Comparison of ENCODE assay signal across 9 cellular contexts in the genomic region with DNA sequence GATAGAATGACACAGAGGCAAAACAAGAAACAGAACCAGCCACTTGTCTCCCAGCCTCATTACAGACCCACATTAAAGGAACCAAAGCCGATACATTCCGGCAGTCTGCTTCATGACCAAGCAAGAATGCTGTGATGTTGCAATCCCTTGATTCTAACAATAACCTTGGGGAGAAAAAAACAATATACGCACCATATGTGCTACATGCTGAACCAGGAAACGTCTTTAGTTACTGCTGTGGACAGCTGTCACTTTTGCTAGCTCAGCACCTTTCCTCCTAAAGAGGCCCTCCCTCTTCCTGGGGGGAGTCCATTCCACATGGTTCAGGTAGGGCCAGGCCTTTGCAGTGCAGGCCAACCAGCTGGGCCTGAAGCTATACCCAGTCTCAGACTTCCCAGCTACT.
DNase-seq lines count a peak whose midpoint lies in the region; ATAC-seq and TF ChIP-seq lines count a peak whose summit lies in the region.
"Had no signal": no experiment of that assay in that cellular context is flagged by ENCODE, and none has a peak within 500 bp of the region (broad histone marks: within the 10 kb centered on the region; RNA-seq: fewer than 3 reads in every experiment).

No MANE protein-coding gene starts in this region.

- H3K27me3 Mint-ChIP-seq in activated CD4-positive, alpha-beta memory T cell treated with anti-CD3 and anti-CD28 coated beads for 36 hours: no peaks in the 10 kb centered on the region
- H3K27me3 Mint-ChIP-seq: T-cell had no signal

- H3K9me3 ChIP-seq in WERI-Rb-1 (ENCODE audit: severe bottlenecking) (no peaks in the 10 kb centered on the region), heart left ventricle (peaks cover 0 to 9% (median 1%) of the 10 kb centered on the region in 12 donors), spleen (peaks cover 0 to 13% (median 10%) of the 10 kb centered on the region in 8 donors)

- CTCF ChIA-PET in activated CD4-positive, alpha-beta memory T cell treated with anti-CD3 and anti-CD28 coated beads for 36 hours (lab: Charles Lee): no interaction called here

- TF ChIP-seq CTCF in WERI-Rb-1 (IDR thresholded peaks at IDR 0.05; ENCODE audit: low read depth, low read length): no peak
- TF ChIP-seq CTCF in heart left ventricle (IDR thresholded peaks at IDR 0.05): no peak
- TF ChIP-seq CTCF in spleen (IDR thresholded peaks at IDR 0.05 in 8 of 11, conservative IDR thresholded peaks at IDR 0.05 in 3 of 11): no peak

- H3K4me3 ChIP-seq in WERI-Rb-1 (ENCODE audit: low read depth, low read length) (no peak overlapping the region), heart left ventricle (no peak overlapping the region), spleen (no peak overlapping the region)

- peaks cover 5% of the 10 kb centered on the region for H3K4me1 Mint-ChIP-seq in activated CD4-positive, alpha-beta memory T cell treated with anti-CD3 and anti-CD28 coated beads for 36 hours (ENCODE audit: low read depth)

- H3K27ac ChIP-seq in WERI-Rb-1 (no peak overlapping the region), heart left ventricle (peak overlapping the region in 3 of 12 donors; percentile 25 to 86 (median 50)), spleen (peak overlapping the region in 4 of 8 donors; percentile 53 to 56 (median 54))

- no peak for TF ChIP-seq POLR2A in heart left ventricle (IDR thresholded peaks at IDR 0.05)
- TF ChIP-seq POLR2A in spleen (IDR thresholded peaks at IDR 0.05): no peak

- intact Hi-C loops in heart left ventricle (cut with DNase I): no loop called here
- intact Hi-C loops in sciatic nerve (cut with DNase I): no loop called here
- intact Hi-C loops in spleen (cut with DNase I; ENCODE audit: low total_unique reads): no loop called here
- intact Hi-C loops in activated CD4-positive, alpha-beta memory T cell treated with anti-CD3 and anti-CD28 coated beads for 36 hours (cut with micrococcal nuclease): no loop called here

- H3K27ac Mint-ChIP-seq in activated CD4-positive, alpha-beta memory T cell treated with anti-CD3 and anti-CD28 coated beads for 36 hours: no peak overlapping the region

- DNase-seq in HCEC 1CT (peak; percentile 94), WERI-Rb-1 (peak; percentile 8), heart left ventricle (peak in 3 of 5 donors; percentile 20 to 36 (median 25)), sciatic nerve (ENCODE audit: low spot score) (no peak), spleen (no peak)
- DNase-seq in activated CD4-positive, alpha-beta memory T cell treated with anti-CD3 and anti-CD28 coated beads for 36 hours: no peak
- DNase-seq: T-cell had no signal

- H3K9me3 Mint-ChIP-seq in activated CD4-positive, alpha-beta memory T cell treated with anti-CD3 and anti-CD28 coated beads for 36 hours: peaks cover 14% of the 10 kb centered on the region

- peaks cover 9% of the 10 kb centered on the region for H3K36me3 Mint-ChIP-seq in activated CD4-positive, alpha-beta memory T cell treated with anti-CD3 and anti-CD28 coated beads for 36 hours

- H3K4me1 ChIP-seq in heart left ventricle: peaks cover 0 to 28% (median 6%) of the 10 kb centered on the region in 12 donors
- peaks cover 0 to 8% (median 0%) of the 10 kb centered on the region in 6 donors for H3K4me1 ChIP-seq in spleen

- ATAC-seq in heart left ventricle (peak; percentile 73 to 87 (median 82)), sciatic nerve (peak; percentile 87), GM18868 (IDR thresholded peaks at IDR 0.05; ENCODE audit: unreplicated experiment) (no peak), GM18520 (IDR thresholded peaks at IDR 0.05; ENCODE audit: unreplicated experiment) (no peak)

- H3K27me3 ChIP-seq in WERI-Rb-1 (ENCODE audit: insufficient read depth, low read depth, severe bottlenecking) (no peaks in the 10 kb centered on the region), heart left ventricle (no peaks in the 10 kb centered on the region), spleen (replicated peaks in 1 of 7) (no peaks in the 10 kb centered on the region)

- WGBS in heart left ventricle, 4 donors: 52 to 72% (median 58%) methylated on average over 4 of the region's 4 CpGs
- 19 to 30% (median 28%) methylated on average over 3 to 4 of the region's 4 CpGs for WGBS in spleen, 5 donors

- POLR2A ChIA-PET in activated CD4-positive, alpha-beta memory T cell treated with anti-CD3 and anti-CD28 coated beads for 36 hours (lab: Charles Lee): no interaction called here

- no peaks in the 10 kb centered on the region for H3K36me3 ChIP-seq in WERI-Rb-1
- H3K36me3 ChIP-seq in heart left ventricle: no peaks in the 10 kb centered on the region
- no peaks in the 10 kb centered on the region for H3K36me3 ChIP-seq in spleen

- no peak overlapping the region for H3K4me3 Mint-ChIP-seq in activated CD4-positive, alpha-beta memory T cell treated with anti-CD3 and anti-CD28 coated beads for 36 hours
- H3K4me3 Mint-ChIP-seq: T-cell had no signal

Comparison
In these comparisons a context has a peak if more than half of its experiments do, and no peak if none do; other contexts are left out.
1. DNase-seq: peak in HCEC 1CT (single experiment), WERI-Rb-1 (single experiment) and heart left ventricle (3 of 5); none in sciatic nerve (single experiment), spleen (single experiment) and activated CD4-positive, alpha-beta memory T cell treated with anti-CD3 and anti-CD28 coated beads for 36 hours (single experiment).
2. ATAC-seq: peak in heart left ventricle (4 of 4) and sciatic nerve (single experiment); none in GM18868 (single experiment) and GM18520 (single experiment).